Comparison of ENCODE assay signal across 8 cellular contexts in genomic region chr3:120559228-120560061, GRCh38. TPM values are rescaled to one million over a fixed set of nuclear protein-coding genes. Genes with fewer than 3 reads are reported as not detected.
DNase-seq lines count a peak whose midpoint lies in the region; ATAC-seq, FAIRE-seq and TF ChIP-seq lines count a peak whose summit lies in the region.

No MANE protein-coding gene starts in this region.

- POLR2A ChIA-PET in Panc1 (lab: Charles Lee): no interaction called here

- CTCF ChIA-PET in Panc1 (lab: Charles Lee): interaction anchor here (0.6 to 2.0 kb wide), 6 partner anchors 8 to 919 kb away, joined by 3 to 17 read pairs (median 10); no protein-coding TSS in a partner anchor

- peak overlapping the region; percentile 51 to 76 for H3K4me3 ChIP-seq in Panc1 (ENCODE audit: low read depth in 2 of 2, low read length in 2 of 2)
- H3K4me3 ChIP-seq in bronchial epithelial cell (ENCODE audit: low read depth, low read length): peak overlapping the region; percentile 39

- no peaks in the 10 kb centered on the region for H3K9me3 ChIP-seq in Panc1 (ENCODE audit: control insufficient read depth, insufficient read depth, low read depth, low read length)

- H3K27me3 Mint-ChIP-seq in stimulated activated naive CD8-positive, alpha-beta T cell treated with anti-CD3 and anti-CD28 coated beads, Interleukin-15, amount 100 ng/mL, for 72 hours: peaks cover 19% of the 10 kb centered on the region

- BruUV-seq in Panc1 (replicated peaks; lab: Mats Ljungman, UMichigan): no TSS peak

- peaks cover 14% of the 10 kb centered on the region for H3K4me1 ChIP-seq in Panc1 (ENCODE audit: control insufficient read depth, insufficient read depth, low read length)

- H3K36me3 ChIP-seq in Panc1 (ENCODE audit: control insufficient read depth, insufficient read depth, low read length) (no peaks in the 10 kb centered on the region), bronchial epithelial cell (ENCODE audit: control insufficient read depth, insufficient read depth, low read length) (no peaks in the 10 kb centered on the region)

- peak overlapping the region; percentile 75 to 81 for H3K4me3 Mint-ChIP-seq in stimulated activated naive CD8-positive, alpha-beta T cell treated with anti-CD3 and anti-CD28 coated beads, Interleukin-15, amount 100 ng/mL, for 72 hours

- ATAC-seq in GM19395 (IDR thresholded peaks at IDR 0.05; ENCODE audit: unreplicated experiment): peak; percentile 51
- peak; percentile 39 for ATAC-seq in HG03432 (IDR thresholded peaks at IDR 0.05; ENCODE audit: unreplicated experiment)
- peak; percentile 53 for ATAC-seq in Panc1
- peak; percentile 29 for ATAC-seq in stimulated activated naive CD8-positive, alpha-beta T cell treated with anti-CD3 and anti-CD28 coated beads, Interleukin-15, amount 100 ng/mL, for 72 hours

- H3K27ac Mint-ChIP-seq in stimulated activated naive CD8-positive, alpha-beta T cell treated with anti-CD3 and anti-CD28 coated beads, Interleukin-15, amount 100 ng/mL, for 72 hours: peak overlapping the region in 1 of 2 donors; percentile 62

- H3K4me1 Mint-ChIP-seq in stimulated activated naive CD8-positive, alpha-beta T cell treated with anti-CD3 and anti-CD28 coated beads, Interleukin-15, amount 100 ng/mL, for 72 hours: peaks cover 19% of the 10 kb centered on the region

- in situ Hi-C loops in Panc1 (cut with HindIII; ENCODE audit: low pct_unique_long_range_greater_than_20kb, low sequenced_read_pairs): no loop called here

- peak; percentile 70 for TF ChIP-seq CTCF in Panc1 (IDR thresholded peaks at IDR 0.05)
- no peak for TF ChIP-seq CTCF in bronchial epithelial cell (IDR thresholded peaks at IDR 0.05; ENCODE audit: insufficient read depth, low read length, severe bottlenecking)

- intact Hi-C loops in Panc1 (cut with micrococcal nuclease; ENCODE audit: unreplicated experiment): loop anchor here (1.0 to 2.0 kb wide), 2 partner anchors 140 to 315 kb away; no protein-coding TSS in a partner anchor

- H3K27me3 ChIP-seq in Panc1 (ENCODE audit: control insufficient read depth, insufficient read depth, low read length) (no peaks in the 10 kb centered on the region; the same call in 1 of the 2 replicates), bronchial epithelial cell (ENCODE audit: control insufficient read depth, insufficient read depth, low read length) (no peaks in the 10 kb centered on the region)

- H3K27ac ChIP-seq in Panc1 (ENCODE audit: low read length): no peak overlapping the region

- no peaks in the 10 kb centered on the region for H3K9me3 Mint-ChIP-seq in stimulated activated naive CD8-positive, alpha-beta T cell treated with anti-CD3 and anti-CD28 coated beads, Interleukin-15, amount 100 ng/mL, for 72 hours

- DNase-seq in COLO668 (lab: John Stamatoyannopoulos, UW; ENCODE audit: unreplicated experiment): peak; percentile 26
- no peak for DNase-seq in Panc1 (ENCODE audit: low read depth, low spot score)
- peak; percentile 83 for DNase-seq in bronchial epithelial cell (ENCODE audit: low read depth)
- DNase-seq in kidney glomerular epithelial cell (lab: John Stamatoyannopoulos, UW): peak; percentile 82
- no peak for DNase-seq in stimulated activated naive CD8-positive, alpha-beta T cell treated with anti-CD3 and anti-CD28 coated beads, Interleukin-15, amount 100 ng/mL, for 72 hours
- no peak for DNase-seq in activated effector memory CD4-positive, alpha-beta T cell treated with anti-CD3 and anti-CD28 coated beads, Interleukin-2, amount 50 U/mL, for 16 hours

- no peak for FAIRE-seq in bronchial epithelial cell (lab: Jason Lieb, UNC)

RNA-seq across cellular contexts. Expression of gene NDUFB4, which starts 36.7 kb away (rescaled TPM):
- 208 TPM for total RNA-seq in Panc1 (2021; ENCODE audit: unreplicated experiment)
- polyA plus RNA-seq in Panc1 (2012; ENCODE audit: insufficient read length): 749 TPM
- total RNA-seq in bronchial epithelial cell: 9.7 and 20.4 TPM in 2 replicates

Comparison
In these comparisons a context has a peak if more than half of its experiments do, and no peak if none do; other contexts are left out.
1. DNase-seq: peak in COLO668 (single experiment), bronchial epithelial cell (single experiment) and kidney glomerular epithelial cell (single experiment); none in Panc1 (single experiment), stimulated activated naive CD8-positive, alpha-beta T cell treated with anti-CD3 and anti-CD28 coated beads, Interleukin-15, amount 100 ng/mL, for 72 hours (0 of 2) and activated effector memory CD4-positive, alpha-beta T cell treated with anti-CD3 and anti-CD28 coated beads, Interleukin-2, amount 50 U/mL, for 16 hours (single experiment).
2. Peak in every context shown above with its lines, with median percentiles within 50 percentile points of each other: ATAC-seq.